1 cellular context compared by ENCODE assay signal in the genomic region with DNA sequence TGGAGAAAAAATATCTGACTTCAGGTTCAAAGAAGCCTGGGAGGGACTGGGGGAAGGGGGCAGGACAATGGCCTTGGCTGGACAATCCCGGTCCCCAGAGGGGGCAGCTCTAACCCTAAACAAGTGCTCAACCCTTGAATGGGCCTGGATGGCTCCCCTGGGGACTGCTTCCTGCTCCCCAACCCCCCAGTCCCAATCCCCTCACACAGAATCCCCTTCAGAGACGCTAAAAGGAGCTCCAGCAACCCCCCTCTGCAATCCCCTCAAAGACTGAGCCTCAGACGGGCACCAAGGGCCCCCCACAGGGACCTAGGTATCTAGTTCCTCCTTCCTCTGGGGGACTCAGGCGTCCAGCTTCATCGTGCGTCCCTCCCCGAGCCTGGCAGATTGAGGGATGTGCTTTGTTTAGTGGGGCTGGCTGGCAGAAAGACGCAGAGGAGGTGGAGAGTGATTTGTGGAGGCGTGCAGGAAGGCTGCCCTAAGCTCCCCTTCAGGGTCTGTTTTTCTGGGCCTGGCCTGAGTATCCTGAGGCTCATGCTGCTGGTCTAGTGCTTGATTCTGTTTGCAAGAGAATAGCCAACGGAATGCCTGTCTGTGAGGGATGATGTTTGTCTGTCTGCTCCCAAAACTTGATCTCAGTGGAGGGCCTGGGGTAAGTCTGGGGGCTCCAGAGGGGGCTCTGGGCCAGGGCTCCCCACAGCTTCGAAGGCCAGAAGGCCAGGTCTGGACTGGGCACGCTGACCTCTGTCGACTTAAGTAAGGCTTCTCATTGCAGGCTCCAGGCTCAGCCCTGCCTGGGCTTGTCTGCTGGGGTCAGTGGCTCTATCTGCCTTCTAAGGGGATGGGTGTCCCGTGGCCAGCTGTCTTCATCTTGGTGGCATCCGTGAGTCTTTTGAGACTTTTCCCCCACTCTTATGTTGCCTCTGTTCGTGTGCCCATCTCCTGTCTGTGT.
TF ChIP-seq lines count a peak whose summit lies in the region.

No MANE protein-coding gene starts in this region.

TF ChIP-seq in HEK293, 187 proteins besides CTCF, POLR2A, EP300 and RAD21 (continued from another document):
- TF ChIP-seq ZFHX2 (tag by site-specific recombination; conservative IDR thresholded peaks at IDR 0.05) (peak; percentile 41; the same call in 1 of the 2 replicates), ZNF544 (tag by site-specific recombination; IDR thresholded peaks at IDR 0.05) (no peak), ZNF184 (tag by site-specific recombination; IDR thresholded peaks at IDR 0.05) (no peak), ZNF585B (tag by site-specific recombination; IDR thresholded peaks at IDR 0.05) (no peak), EGR2 (tag by site-specific recombination; IDR thresholded peaks at IDR 0.05; ENCODE audit: low read depth) (0 out of 2 replicates have a peak, but pooled peaks have one; percentile 21), ZNF394 (tag by site-specific recombination; IDR thresholded peaks at IDR 0.05; ENCODE audit: borderline replicate concordance) (no peak)
- TF ChIP-seq, protein P1, sequence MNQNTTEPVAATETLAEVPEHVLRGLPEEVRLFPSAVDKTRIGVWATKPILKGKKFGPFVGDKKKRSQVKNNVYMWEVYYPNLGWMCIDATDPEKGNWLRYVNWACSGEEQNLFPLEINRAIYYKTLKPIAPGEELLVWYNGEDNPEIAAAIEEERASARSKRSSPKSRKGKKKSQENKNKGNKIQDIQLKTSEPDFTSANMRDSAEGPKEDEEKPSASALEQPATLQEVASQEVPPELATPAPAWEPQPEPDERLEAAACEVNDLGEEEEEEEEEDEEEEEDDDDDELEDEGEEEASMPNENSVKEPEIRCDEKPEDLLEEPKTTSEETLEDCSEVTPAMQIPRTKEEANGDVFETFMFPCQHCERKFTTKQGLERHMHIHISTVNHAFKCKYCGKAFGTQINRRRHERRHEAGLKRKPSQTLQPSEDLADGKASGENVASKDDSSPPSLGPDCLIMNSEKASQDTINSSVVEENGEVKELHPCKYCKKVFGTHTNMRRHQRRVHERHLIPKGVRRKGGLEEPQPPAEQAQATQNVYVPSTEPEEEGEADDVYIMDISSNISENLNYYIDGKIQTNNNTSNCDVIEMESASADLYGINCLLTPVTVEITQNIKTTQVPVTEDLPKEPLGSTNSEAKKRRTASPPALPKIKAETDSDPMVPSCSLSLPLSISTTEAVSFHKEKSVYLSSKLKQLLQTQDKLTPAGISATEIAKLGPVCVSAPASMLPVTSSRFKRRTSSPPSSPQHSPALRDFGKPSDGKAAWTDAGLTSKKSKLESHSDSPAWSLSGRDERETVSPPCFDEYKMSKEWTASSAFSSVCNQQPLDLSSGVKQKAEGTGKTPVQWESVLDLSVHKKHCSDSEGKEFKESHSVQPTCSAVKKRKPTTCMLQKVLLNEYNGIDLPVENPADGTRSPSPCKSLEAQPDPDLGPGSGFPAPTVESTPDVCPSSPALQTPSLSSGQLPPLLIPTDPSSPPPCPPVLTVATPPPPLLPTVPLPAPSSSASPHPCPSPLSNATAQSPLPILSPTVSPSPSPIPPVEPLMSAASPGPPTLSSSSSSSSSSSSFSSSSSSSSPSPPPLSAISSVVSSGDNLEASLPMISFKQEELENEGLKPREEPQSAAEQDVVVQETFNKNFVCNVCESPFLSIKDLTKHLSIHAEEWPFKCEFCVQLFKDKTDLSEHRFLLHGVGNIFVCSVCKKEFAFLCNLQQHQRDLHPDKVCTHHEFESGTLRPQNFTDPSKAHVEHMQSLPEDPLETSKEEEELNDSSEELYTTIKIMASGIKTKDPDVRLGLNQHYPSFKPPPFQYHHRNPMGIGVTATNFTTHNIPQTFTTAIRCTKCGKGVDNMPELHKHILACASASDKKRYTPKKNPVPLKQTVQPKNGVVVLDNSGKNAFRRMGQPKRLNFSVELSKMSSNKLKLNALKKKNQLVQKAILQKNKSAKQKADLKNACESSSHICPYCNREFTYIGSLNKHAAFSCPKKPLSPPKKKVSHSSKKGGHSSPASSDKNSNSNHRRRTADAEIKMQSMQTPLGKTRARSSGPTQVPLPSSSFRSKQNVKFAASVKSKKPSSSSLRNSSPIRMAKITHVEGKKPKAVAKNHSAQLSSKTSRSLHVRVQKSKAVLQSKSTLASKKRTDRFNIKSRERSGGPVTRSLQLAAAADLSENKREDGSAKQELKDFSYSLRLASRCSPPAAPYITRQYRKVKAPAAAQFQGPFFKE (tag by site-specific recombination; IDR thresholded peaks at IDR 0.05; ENCODE audit: borderline replicate concordance): no peak
- TF ChIP-seq, protein P2, sequence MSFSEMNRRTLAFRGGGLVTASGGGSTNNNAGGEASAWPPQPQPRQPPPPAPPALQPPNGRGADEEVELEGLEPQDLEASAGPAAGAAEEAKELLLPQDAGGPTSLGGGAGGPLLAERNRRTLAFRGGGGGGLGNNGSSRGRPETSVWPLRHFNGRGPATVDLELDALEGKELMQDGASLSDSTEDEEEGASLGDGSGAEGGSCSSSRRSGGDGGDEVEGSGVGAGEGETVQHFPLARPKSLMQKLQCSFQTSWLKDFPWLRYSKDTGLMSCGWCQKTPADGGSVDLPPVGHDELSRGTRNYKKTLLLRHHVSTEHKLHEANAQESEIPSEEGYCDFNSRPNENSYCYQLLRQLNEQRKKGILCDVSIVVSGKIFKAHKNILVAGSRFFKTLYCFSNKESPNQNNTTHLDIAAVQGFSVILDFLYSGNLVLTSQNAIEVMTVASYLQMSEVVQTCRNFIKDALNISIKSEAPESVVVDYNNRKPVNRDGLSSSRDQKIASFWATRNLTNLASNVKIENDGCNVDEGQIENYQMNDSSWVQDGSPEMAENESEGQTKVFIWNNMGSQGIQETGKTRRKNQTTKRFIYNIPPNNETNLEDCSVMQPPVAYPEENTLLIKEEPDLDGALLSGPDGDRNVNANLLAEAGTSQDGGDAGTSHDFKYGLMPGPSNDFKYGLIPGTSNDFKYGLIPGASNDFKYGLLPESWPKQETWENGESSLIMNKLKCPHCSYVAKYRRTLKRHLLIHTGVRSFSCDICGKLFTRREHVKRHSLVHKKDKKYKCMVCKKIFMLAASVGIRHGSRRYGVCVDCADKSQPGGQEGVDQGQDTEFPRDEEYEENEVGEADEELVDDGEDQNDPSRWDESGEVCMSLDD (tag by site-specific recombination; IDR thresholded peaks at IDR 0.05): no peak
- TF ChIP-seq, protein P3, sequence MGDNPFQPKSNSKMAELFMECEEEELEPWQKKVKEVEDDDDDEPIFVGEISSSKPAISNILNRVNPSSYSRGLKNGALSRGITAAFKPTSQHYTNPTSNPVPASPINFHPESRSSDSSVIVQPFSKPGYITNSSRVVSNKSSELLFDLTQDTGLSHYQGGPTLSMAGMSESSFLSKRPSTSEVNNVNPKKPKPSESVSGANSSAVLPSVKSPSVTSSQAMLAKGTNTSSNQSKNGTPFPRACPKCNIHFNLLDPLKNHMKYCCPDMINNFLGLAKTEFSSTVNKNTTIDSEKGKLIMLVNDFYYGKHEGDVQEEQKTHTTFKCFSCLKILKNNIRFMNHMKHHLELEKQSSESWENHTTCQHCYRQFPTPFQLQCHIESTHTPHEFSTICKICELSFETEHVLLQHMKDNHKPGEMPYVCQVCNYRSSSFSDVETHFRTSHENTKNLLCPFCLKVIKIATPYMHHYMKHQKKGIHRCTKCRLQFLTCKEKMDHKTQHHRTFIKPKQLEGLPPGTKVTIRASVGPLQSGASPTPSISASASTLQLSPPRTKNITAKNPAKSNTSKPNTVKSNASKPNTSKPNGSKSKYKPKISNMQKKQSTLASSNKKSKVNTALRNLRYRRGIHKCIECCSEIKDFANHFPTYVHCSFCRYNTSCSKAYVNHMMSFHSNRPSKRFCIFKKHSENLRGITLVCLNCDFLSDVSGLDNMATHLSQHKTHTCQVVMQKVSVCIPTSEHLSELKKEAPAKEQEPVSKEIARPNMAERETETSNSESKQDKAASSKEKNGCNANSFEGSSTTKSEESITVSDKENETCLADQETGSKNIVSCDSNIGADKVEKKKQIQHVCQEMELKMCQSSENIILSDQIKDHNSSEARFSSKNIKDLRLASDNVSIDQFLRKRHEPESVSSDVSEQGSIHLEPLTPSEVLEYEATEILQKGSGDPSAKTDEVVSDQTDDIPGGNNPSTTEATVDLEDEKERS (tag by site-specific recombination; IDR thresholded peaks at IDR 0.05): no peak
